20 cellular contexts compared by ENCODE assay signal in the genomic region with DNA sequence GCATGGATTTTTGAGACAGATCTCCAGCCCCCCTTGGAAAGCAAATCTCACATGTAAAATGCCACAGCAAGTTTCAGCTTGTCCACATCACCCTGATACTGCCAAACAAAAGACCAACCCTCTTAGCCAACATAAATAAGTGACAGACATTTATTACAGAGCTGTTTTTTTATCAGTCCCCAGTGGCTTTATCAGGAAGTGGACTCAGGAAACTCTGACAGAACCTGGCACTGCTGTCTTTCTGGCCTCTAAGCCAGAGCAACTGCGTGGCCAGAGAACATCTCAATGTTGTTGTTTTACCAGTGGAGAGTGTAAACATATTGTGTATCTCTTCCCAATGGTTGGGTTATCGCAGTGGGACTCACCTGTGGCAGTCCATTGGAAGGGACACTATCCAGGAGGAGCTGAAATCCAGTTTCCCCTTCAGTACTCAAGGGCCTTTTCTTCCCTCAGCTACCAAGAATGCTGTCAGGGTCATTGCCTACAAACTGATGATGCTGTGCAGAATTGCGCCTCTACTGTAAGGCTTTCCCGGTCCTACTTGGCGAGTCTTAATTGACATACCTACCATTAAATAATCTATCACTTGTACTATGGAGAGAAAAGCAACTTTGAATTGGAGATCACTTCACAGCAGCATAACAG. TPM values are rescaled to one million over a fixed set of nuclear protein-coding genes. Genes with fewer than 3 reads are reported as not detected.
DNase-seq lines count a peak whose midpoint lies in the region; ATAC-seq and TF ChIP-seq lines count a peak whose summit lies in the region.
"Had no signal": no experiment of that assay in that cellular context is flagged by ENCODE, and none has a peak within 500 bp of the region (broad histone marks: within the 10 kb centered on the region; RNA-seq: fewer than 3 reads in every experiment).

No MANE protein-coding gene starts in this region.

- ATAC-seq in body of pancreas: peak; percentile 78
- ATAC-seq in left colon: peak; percentile 87
- peak; percentile 22 for ATAC-seq in upper lobe of right lung
- no peak for ATAC-seq in effector memory CD8-positive, alpha-beta T cell (replicated peaks)
- ATAC-seq: natural killer cell, T-cell had no signal

- H2AFZ ChIP-seq in mammary epithelial cell (ENCODE audit: low read depth, low read length) (peak overlapping the region; percentile 19), SK-N-SH (ENCODE audit: low read depth) (no peak overlapping the region)

- TF ChIP-seq RAD21 in SK-N-SH (IDR thresholded peaks at IDR 0.05; ENCODE audit: low read length): no peak

- H3K9me3 ChIP-seq in mammary epithelial cell (replicated peaks; ENCODE audit: insufficient read depth, low read length) (no peaks in the 10 kb centered on the region), body of pancreas (no peaks in the 10 kb centered on the region), upper lobe of right lung (no peaks in the 10 kb centered on the region), SK-N-SH (no peaks in the 10 kb centered on the region)

- CTCF ChIA-PET in mammary epithelial cell (lab: Charles Lee; ENCODE audit: low non-redundant PET): interaction anchor here (0.6 kb wide), 1 partner anchor 42 kb away, joined by 3 read pairs; no protein-coding TSS in a partner anchor
- CTCF ChIA-PET in MCF 10A (lab: Yijun Ruan, JAX): interaction anchor here (0.6 to 1.7 kb wide), 5 partner anchors 20 to 134 kb away, joined by 3 to 8 read pairs (median 4); no protein-coding TSS in a partner anchor
- CTCF ChIA-PET in SK-N-SH (lab: Yijun Ruan, JAX): interaction anchor here (0.6 kb wide), 1 partner anchor 1309 kb away, joined by 3 read pairs; no protein-coding TSS in a partner anchor

- WGBS in mammary epithelial cell (ENCODE audit: low coverage, missing lambda C conversion rate): 73% methylated on average over 5 of the region's 5 CpGs
- WGBS in body of pancreas, 2 donors: 46 to 48% methylated on average over 5 of the region's 5 CpGs
- 66% methylated on average over 5 of the region's 5 CpGs for WGBS in SK-N-SH (ENCODE audit: low lambda C conversion rate)

- no peak overlapping the region for H3K27ac Mint-ChIP-seq in MCF 10A (ENCODE audit: low read depth, unreplicated experiment)
- no peak overlapping the region for H3K27ac Mint-ChIP-seq in osteocyte (ENCODE audit: unreplicated experiment)
- H3K27ac Mint-ChIP-seq in effector memory CD8-positive, alpha-beta T cell: peak overlapping the region in 1 of 2 donors; percentile 20
- H3K27ac Mint-ChIP-seq: activated B cell treated with CpG ODN at 0.5 μM for 24 hours, T-cell had no signal

- no peaks in the 10 kb centered on the region for H3F3A ChIP-seq in SK-N-SH (replicated peaks; ENCODE audit: insufficient read depth)

- TF ChIP-seq CTCF in mammary epithelial cell (conservative IDR thresholded peaks at IDR 0.05 in 1 of 2, IDR thresholded peaks at IDR 0.05 in 1 of 2; ENCODE audit: extremely low read depth in 1 of 2, insufficient read depth in 1 of 2, low read depth in 1 of 2, low read length in 2 of 2) (no peak), MCF 10A (IDR thresholded peaks at IDR 0.05; ENCODE audit: unreplicated experiment) (no peak), body of pancreas (IDR thresholded peaks at IDR 0.05) (peak in 2 of 7 experiments; percentile 2 to 5), upper lobe of right lung (IDR thresholded peaks at IDR 0.05) (no peak), osteocyte (IDR thresholded peaks at IDR 0.05) (no peak), SK-N-SH (IDR thresholded peaks at IDR 0.05) (no peak)

- H3K27ac ChIP-seq in mammary epithelial cell (ENCODE audit: insufficient read depth, low read depth, low read length) (no peak overlapping the region), body of pancreas (peak overlapping the region in 3 of 4 donors; percentile 34 to 79 (median 66)), upper lobe of right lung (no peak overlapping the region), SK-N-SH (ENCODE audit: low read depth in 2 of 2, low read length in 1 of 2) (no peak overlapping the region)

- H3K79me2 ChIP-seq in mammary epithelial cell (ENCODE audit: insufficient read depth, low read length) (no peaks in the 10 kb centered on the region), SK-N-SH (ENCODE audit: insufficient read depth) (no peaks in the 10 kb centered on the region)

- H3K9me2 ChIP-seq in SK-N-SH: no peaks in the 10 kb centered on the region

- peaks cover 10% of the 10 kb centered on the region for H3K4me1 ChIP-seq in mammary epithelial cell (ENCODE audit: insufficient read depth, low read length)
- H3K4me1 ChIP-seq in body of pancreas: peaks cover 20% of the 10 kb centered on the region
- H3K4me1 ChIP-seq in upper lobe of right lung: peaks cover 5% of the 10 kb centered on the region
- H3K4me1 ChIP-seq in SK-N-SH (ENCODE audit: control insufficient read depth in 1 of 2, insufficient read depth in 2 of 2, low read depth in 1 of 2, low read length in 1 of 2): peaks cover 1 to 9% of the 10 kb centered on the region in 2 experiments; a peak in 1 of 4 replicates

- H3K9ac ChIP-seq in mammary epithelial cell (ENCODE audit: insufficient read depth, low read length) (no peak overlapping the region), SK-N-SH (no peak overlapping the region)

- DNase-seq in mammary epithelial cell (peak; percentile 5), MCF 10A (ENCODE audit: unreplicated experiment) (no peak), body of pancreas (peak in 1 of 4 donors; percentile 9), left colon (no peak), upper lobe of right lung (no peak), osteocyte (ENCODE audit: extremely low spot score, unreplicated experiment) (no peak), SK-N-SH (no peak)
- no peak for DNase-seq in effector memory CD8-positive, alpha-beta T cell
- DNase-seq: activated B cell treated with CpG ODN at 0.5 μM for 24 hours; activated effector memory CD4-positive, alpha-beta T cell treated with anti-CD3 and anti-CD28 coated beads, Interleukin-2, amount 50 U/mL, for 16 hours; amniotic stem cell; CD4-positive, CD25-positive, alpha-beta regulatory T cell; EL; Kasumi-1; natural killer cell; NCI-H1694; NCI-H748 treated with DMSO at 0.1 percent for 48 hours; stimulated activated CD4-positive, alpha-beta T cell treated with anti-CD3 and anti-CD28 coated beads, Interleukin-1b, Interleukin-23, amount 100 ng/mL, for 48 hours; T-cell had no signal

- H3K9me3 Mint-ChIP-seq in MCF 10A (ENCODE audit: unreplicated experiment): no peaks in the 10 kb centered on the region
- no peaks in the 10 kb centered on the region for H3K9me3 Mint-ChIP-seq in osteocyte (ENCODE audit: unreplicated experiment)
- H3K9me3 Mint-ChIP-seq in effector memory CD8-positive, alpha-beta T cell: no peaks in the 10 kb centered on the region
- H3K9me3 Mint-ChIP-seq: activated B cell treated with CpG ODN at 0.5 μM for 24 hours; CD4-positive, CD25-positive, alpha-beta regulatory T cell; natural killer cell; T-cell had no signal

- H3K4me3 ChIP-seq in mammary epithelial cell (replicated peaks in 1 of 3; ENCODE audit: insufficient read depth in 1 of 3, low read depth in 2 of 3, low read length in 3 of 3): no peak overlapping the region
- H3K4me3 ChIP-seq in body of pancreas: no peak overlapping the region
- no peak overlapping the region for H3K4me3 ChIP-seq in upper lobe of right lung
- H3K4me3 ChIP-seq in SK-N-SH (ENCODE audit: low read depth in 2 of 2, low read length in 1 of 2): no peak overlapping the region
- H3K4me3 ChIP-seq: coronary artery had no signal

- in situ Hi-C loops in mammary epithelial cell (cut with MboI; ENCODE audit: low sequenced_read_pairs in 2 of 2): no loop called here

- BruUV-seq in mammary epithelial cell (replicated peaks; lab: Mats Ljungman, UMichigan) (no TSS peak), MCF 10A (replicated peaks; lab: Mats Ljungman, UMichigan) (no TSS peak)

- no peak overlapping the region for H3K4me2 ChIP-seq in mammary epithelial cell (ENCODE audit: insufficient read depth, low read depth, low read length)
- no peak overlapping the region for H3K4me2 ChIP-seq in SK-N-SH

- no peaks in the 10 kb centered on the region for H3K36me3 Mint-ChIP-seq in MCF 10A (ENCODE audit: insufficient read depth, unreplicated experiment)
- no peaks in the 10 kb centered on the region for H3K36me3 Mint-ChIP-seq in osteocyte (ENCODE audit: unreplicated experiment)
- H3K36me3 Mint-ChIP-seq in effector memory CD8-positive, alpha-beta T cell (ENCODE audit: insufficient read depth): peaks cover 2% of the 10 kb centered on the region

- POLR2A ChIA-PET in MCF 10A (lab: Yijun Ruan, JAX) (interaction anchor here (0.9 to 1.6 kb wide), 2 partner anchors 57 to 113 kb away, joined by 3 read pairs; no protein-coding TSS in a partner anchor), SK-N-SH (lab: Yijun Ruan, JAX) (no interaction called here)

- intact Hi-C loops in mammary epithelial cell (cut with micrococcal nuclease) (no loop called here), MCF 10A (cut with micrococcal nuclease) (no loop called here), body of pancreas (cut with DNase I) (no loop called here), left colon (cut with DNase I, micrococcal nuclease) (no loop called here), upper lobe of right lung (cut with DNase I) (no loop called here)

- H3K4me1 Mint-ChIP-seq in MCF 10A (ENCODE audit: insufficient read depth, unreplicated experiment) (no peaks in the 10 kb centered on the region), osteocyte (ENCODE audit: unreplicated experiment) (peaks cover 12% of the 10 kb centered on the region)
- no peaks in the 10 kb centered on the region for H3K4me1 Mint-ChIP-seq in effector memory CD8-positive, alpha-beta T cell (ENCODE audit: low read depth in 2 of 2)
- H3K4me1 Mint-ChIP-seq: CD4-positive, CD25-positive, alpha-beta regulatory T cell; T-cell had no signal

- TF ChIP-seq EP300 in SK-N-SH (IDR thresholded peaks at IDR 0.05; ENCODE audit: borderline replicate concordance in 1 of 2, low read depth in 1 of 2, low read length in 1 of 2): no peak

- H3K27me3 Mint-ChIP-seq in MCF 10A (ENCODE audit: insufficient read depth, unreplicated experiment): no peaks in the 10 kb centered on the region
- H3K27me3 Mint-ChIP-seq in osteocyte (ENCODE audit: unreplicated experiment): peaks cover 5% of the 10 kb centered on the region
- no peaks in the 10 kb centered on the region for H3K27me3 Mint-ChIP-seq in effector memory CD8-positive, alpha-beta T cell
- H3K27me3 Mint-ChIP-seq: activated B cell treated with CpG ODN at 0.5 μM for 24 hours, T-cell had no signal

- H3K4me3 Mint-ChIP-seq in MCF 10A (ENCODE audit: unreplicated experiment): no peak overlapping the region
- H3K4me3 Mint-ChIP-seq in osteocyte (ENCODE audit: unreplicated experiment): no peak overlapping the region
- H3K4me3 Mint-ChIP-seq in effector memory CD8-positive, alpha-beta T cell: no peak overlapping the region
- H3K4me3 Mint-ChIP-seq: activated B cell treated with CpG ODN at 0.5 μM for 24 hours; CD4-positive, CD25-positive, alpha-beta regulatory T cell; natural killer cell; T-cell had no signal

- H4K20me1 ChIP-seq in mammary epithelial cell (ENCODE audit: insufficient read depth, low read length) (no peaks in the 10 kb centered on the region), SK-N-SH (ENCODE audit: insufficient read depth) (no peaks in the 10 kb centered on the region)

- no peak for TF ChIP-seq POLR2A in body of pancreas (IDR thresholded peaks at IDR 0.05)

- dilution Hi-C loops in mammary epithelial cell (cut with HindIII; ENCODE audit: low sequenced_read_pairs): no loop called here

- H3K36me3 ChIP-seq in mammary epithelial cell (ENCODE audit: insufficient read depth, low read length): no peaks in the 10 kb centered on the region
- H3K36me3 ChIP-seq in body of pancreas (replicated peaks in 1 of 2; ENCODE audit: insufficient read depth in 1 of 2, low read depth in 2 of 2): no peaks in the 10 kb centered on the region
- no peaks in the 10 kb centered on the region for H3K36me3 ChIP-seq in upper lobe of right lung
- no peaks in the 10 kb centered on the region for H3K36me3 ChIP-seq in SK-N-SH (replicated peaks in 1 of 2; ENCODE audit: control insufficient read depth in 1 of 2, insufficient read depth in 2 of 2, low read length in 1 of 2)

- H3K27me3 ChIP-seq in mammary epithelial cell (ENCODE audit: insufficient read depth, low read length): no peaks in the 10 kb centered on the region
- no peaks in the 10 kb centered on the region for H3K27me3 ChIP-seq in body of pancreas
- no peaks in the 10 kb centered on the region for H3K27me3 ChIP-seq in upper lobe of right lung
- no peaks in the 10 kb centered on the region for H3K27me3 ChIP-seq in SK-N-SH (ENCODE audit: insufficient read depth)

RNA-seq across cellular contexts. Expression of a gene that starts 22.0 kb away (rescaled TPM):
- under 1 TPM in 1 of 2 donors, not detected in 1; under 0.01 TPM for total RNA-seq in mammary epithelial cell
- 0.05 TPM for polyA plus RNA-seq in mammary epithelial cell
- not detected for polyA minus RNA-seq in mammary epithelial cell
- total RNA-seq in MCF 10A (2022): not detected in 2 replicates
- total RNA-seq in body of pancreas: 10 to 100 TPM in 1 of 2 donors, 1 to 10 TPM in 1; 3.6 to 12.5 TPM
- 1 to 10 TPM in 1 of 2 donors, under 1 TPM in 1; 0.95 to 1.0 TPM for total RNA-seq in left colon
- total RNA-seq in upper lobe of right lung: 6.0 TPM
- 0.24 TPM in 1 of 2 replicates, not detected in the other for total RNA-seq in osteocyte
- polyA plus RNA-seq in SK-N-SH (2012; rRNA removed): 2.4 and 4.5 TPM in 2 replicates
- 1.7 and 2.0 TPM in 2 replicates for polyA plus RNA-seq in SK-N-SH (2012; cell fraction: cytosol; rRNA removed)
- 5.2 and 9.4 TPM in 2 replicates for polyA plus RNA-seq in SK-N-SH (2012; cell fraction: nucleus; rRNA removed)

Comparison
In these comparisons a context has a peak if more than half of its experiments do, and no peak if none do; other contexts are left out.
1. H3K27ac ChIP-seq: peak in body of pancreas (3 of 4); none in mammary epithelial cell (single experiment), upper lobe of right lung (single experiment) and SK-N-SH (0 of 2).